25 cellular contexts compared by ENCODE assay signal in genomic region chr18:75321431-75321830, GRCh38.
DNase-seq lines count a peak whose midpoint lies in the region; ATAC-seq and TF ChIP-seq lines count a peak whose summit lies in the region.
"Had no signal": no experiment of that assay in that cellular context is flagged by ENCODE, and none has a peak within 500 bp of the region (broad histone marks: within the 10 kb centered on the region; RNA-seq: fewer than 3 reads in every experiment).

No MANE protein-coding gene starts in this region.

- no peak overlapping the region for H3K4me2 ChIP-seq in neuronal stem cell (ENCODE audit: insufficient read depth, low read length, poor library complexity, severe bottlenecking)
- H3K4me2 ChIP-seq: A549; BLaER1 treated with 17β-estradiol and CSF1 and Interleukin-3, amounts not matched to agents 10 nM and 100 nM had no signal

- H3K4me3 ChIP-seq in Panc1 (ENCODE audit: low read depth in 2 of 2, low read length in 2 of 2) (no peak overlapping the region), esophagus muscularis mucosa (no peak overlapping the region), neuronal stem cell (ENCODE audit: low read length in 2 of 2) (no peak overlapping the region)
- H3K4me3 ChIP-seq: A549; BLaER1 treated with 17β-estradiol and CSF1 and Interleukin-3, amounts not matched to agents 10 nM and 100 nM; GM12878 had no signal

- H2BK120ac ChIP-seq in neuronal stem cell (ENCODE audit: low read depth, low read length) = no peak overlapping the region

- H3K14ac ChIP-seq in neuronal stem cell (ENCODE audit: low read length) = no peak overlapping the region

- H4K91ac ChIP-seq in neuronal stem cell (ENCODE audit: low read depth, low read length, poor library complexity) = no peak overlapping the region

- H3K4ac ChIP-seq in neuronal stem cell (ENCODE audit: low read length) = no peak overlapping the region

- 96% methylated on average over 5 of the region's 6 CpGs for WGBS in esophagus muscularis mucosa
- no CpG with 5 or more reads among the region's 6 CpGs for WGBS in neuronal stem cell (ENCODE audit: extremely low coverage in 2 of 2, insufficient read length in 2 of 2, insufficient replicate concordance in 1 of 2), 2 donors

- H3K9me3 Mint-ChIP-seq in immature natural killer cell = peaks cover 6 to 14% (median 10%) of the 10 kb centered on the region in 6 donors
- H3K9me3 Mint-ChIP-seq in activated T-cell treated with anti-CD3 and anti-CD28 coated beads, Interleukin-2, amount 50 U/mL, for 72 hours = peaks cover 4 to 6% of the 10 kb centered on the region in 2 donors

- DNase-seq in Panc1 (ENCODE audit: low read depth, low spot score) = no peak
- peak; percentile 82 for DNase-seq in esophagus muscularis mucosa (ENCODE audit: extremely low spot score)
- DNase-seq in neuronal stem cell (ENCODE audit: low spot score) = no peak
- no peak for DNase-seq in immature natural killer cell
- DNase-seq in pons (ENCODE audit: low spot score) = no peak
- DNase-seq in activated T-cell treated with anti-CD3 and anti-CD28 coated beads, Interleukin-2, amount 50 U/mL, for 72 hours = no peak
- DNase-seq: AML-193; CD4-positive, alpha-beta memory T cell; CD4-positive, CD25-positive, alpha-beta regulatory T cell; CD8-positive, alpha-beta memory T cell; COR-L47; DMS 273 treated with DMSO at 0.1 percent for 48 hours; DMS153; DMS53; DMS79; DND-41; EL; GDM1 had no signal

- peak overlapping the region; percentile 75 for H3K23ac ChIP-seq in neuronal stem cell (ENCODE audit: low read depth, low read length, poor library complexity)

- H3K79me1 ChIP-seq in neuronal stem cell (ENCODE audit: low read depth, low read length) = no peaks in the 10 kb centered on the region

- no peak overlapping the region for H2BK12ac ChIP-seq in neuronal stem cell (ENCODE audit: low read length)

- intact Hi-C loops in Panc1 (cut with micrococcal nuclease; ENCODE audit: unreplicated experiment) (no loop called here), esophagus muscularis mucosa (cut with DNase I) (no loop called here)

- H3K4me1 ChIP-seq in Panc1 (ENCODE audit: control insufficient read depth, insufficient read depth, low read length) = no peaks in the 10 kb centered on the region
- peaks cover 0 to 9% (median 4%) of the 10 kb centered on the region in 4 donors for H3K4me1 ChIP-seq in esophagus muscularis mucosa
- no peaks in the 10 kb centered on the region for H3K4me1 ChIP-seq in neuronal stem cell (ENCODE audit: control insufficient read depth in 2 of 2, insufficient read depth in 1 of 2, low read depth in 1 of 2, low read length in 2 of 2)
- H3K4me1 ChIP-seq: A549; BLaER1 treated with 17β-estradiol and CSF1 and Interleukin-3, amounts not matched to agents 10 nM and 100 nM had no signal

- 0 out of 2 replicates have a peak, but pooled peaks have one; percentile 27 for ATAC-seq in Panc1
- no peak for ATAC-seq in activated T-cell treated with anti-CD3 and anti-CD28 coated beads, Interleukin-2, amount 50 U/mL, for 72 hours (replicated peaks in 1 of 2)
- ATAC-seq: A549, GM12878 had no signal

- H2AK5ac ChIP-seq in neuronal stem cell (ENCODE audit: low read depth, low read length) = no peak overlapping the region

- TF ChIP-seq CTCF in C4-2B (conservative IDR thresholded peaks at IDR 0.05) (no peak), Panc1 (IDR thresholded peaks at IDR 0.05) (no peak), esophagus muscularis mucosa (IDR thresholded peaks at IDR 0.05) (no peak)

- in situ Hi-C loops in Panc1 (cut with HindIII; ENCODE audit: low pct_unique_long_range_greater_than_20kb, low sequenced_read_pairs) = no loop called here

- peak overlapping the region; percentile 87 for H3K27ac ChIP-seq in C4-2B
- H3K27ac ChIP-seq in Panc1 (ENCODE audit: low read length) = no peak overlapping the region
- H3K27ac ChIP-seq in esophagus muscularis mucosa (replicated peaks in 1 of 4) = no peak overlapping the region
- H3K27ac ChIP-seq in neuronal stem cell (replicated peaks; ENCODE audit: low read length) = no peak overlapping the region
- H3K27ac ChIP-seq: 22Rv1; A549; BLaER1 treated with 17β-estradiol and CSF1 and Interleukin-3, amounts not matched to agents 10 nM and 100 nM had no signal

- H3K18ac ChIP-seq in neuronal stem cell (ENCODE audit: low read length) = no peak overlapping the region

- H2BK5ac ChIP-seq in neuronal stem cell (ENCODE audit: low read length) = peak overlapping the region; percentile 42

- H3K9me3 ChIP-seq in Panc1 (ENCODE audit: control insufficient read depth, insufficient read depth, low read depth, low read length) (peaks cover 15% of the 10 kb centered on the region), esophagus muscularis mucosa (peaks cover 0 to 3% (median 0%) of the 10 kb centered on the region in 4 donors), neuronal stem cell (replicated peaks in 1 of 2; ENCODE audit: control insufficient read depth in 2 of 2, insufficient read depth in 1 of 2, low read depth in 1 of 2, low read length in 2 of 2) (no peaks in the 10 kb centered on the region)

- peaks cover 0 to 7% (median 3%) of the 10 kb centered on the region in 3 donors for H3K27me3 Mint-ChIP-seq in immature natural killer cell (ENCODE audit: low read depth in 3 of 3)
- peaks cover 5% of the 10 kb centered on the region for H3K27me3 Mint-ChIP-seq in activated T-cell treated with anti-CD3 and anti-CD28 coated beads, Interleukin-2, amount 50 U/mL, for 72 hours (ENCODE audit: low read depth)

- POLR2A ChIA-PET in Panc1 (lab: Charles Lee) = no interaction called here

- no peak overlapping the region for H4K8ac ChIP-seq in neuronal stem cell (ENCODE audit: low read depth, low read length)

- CTCF ChIA-PET in Panc1 (lab: Charles Lee) = no interaction called here

- H3K4me3 Mint-ChIP-seq in immature natural killer cell = no peak overlapping the region
- H3K4me3 Mint-ChIP-seq in activated T-cell treated with anti-CD3 and anti-CD28 coated beads, Interleukin-2, amount 50 U/mL, for 72 hours = no peak overlapping the region
- H3K4me3 Mint-ChIP-seq: B cell; CD14-positive monocyte; CD4-positive, alpha-beta memory T cell; CD4-positive, CD25-positive, alpha-beta regulatory T cell; CD8-positive, alpha-beta memory T cell had no signal

- no peak overlapping the region for H3K9ac ChIP-seq in neuronal stem cell (ENCODE audit: low read depth, low read length, poor library complexity)
- H3K9ac ChIP-seq: BLaER1 treated with 17β-estradiol and CSF1 and Interleukin-3, amounts not matched to agents 10 nM and 100 nM had no signal

- no peak overlapping the region for H2BK15ac ChIP-seq in neuronal stem cell (ENCODE audit: low read length)

- no TSS peak for BruUV-seq in Panc1 (replicated peaks; lab: Mats Ljungman, UMichigan)

- no peak for TF ChIP-seq EP300 in esophagus muscularis mucosa (IDR thresholded peaks at IDR 0.05)

- no peak overlapping the region for H3K27ac Mint-ChIP-seq in immature natural killer cell
- no peak overlapping the region for H3K27ac Mint-ChIP-seq in activated T-cell treated with anti-CD3 and anti-CD28 coated beads, Interleukin-2, amount 50 U/mL, for 72 hours
- H3K27ac Mint-ChIP-seq: B cell; CD4-positive, CD25-positive, alpha-beta regulatory T cell; CD8-positive, alpha-beta memory T cell had no signal

- no peak overlapping the region for H2AFZ ChIP-seq in neuronal stem cell (ENCODE audit: low read length)

- no peaks in the 10 kb centered on the region for H3K27me3 ChIP-seq in Panc1 (ENCODE audit: control insufficient read depth, insufficient read depth, low read length)
- H3K27me3 ChIP-seq in esophagus muscularis mucosa = no peaks in the 10 kb centered on the region
- peaks cover 0 to 3% (median 0%) of the 10 kb centered on the region in 3 experiments for H3K27me3 ChIP-seq in neuronal stem cell (ENCODE audit: control insufficient read depth in 3 of 3, insufficient read depth in 3 of 3, low read depth in 1 of 3, low read length in 3 of 3)
- H3K27me3 ChIP-seq: BLaER1 treated with 17β-estradiol and CSF1 and Interleukin-3, amounts not matched to agents 10 nM and 100 nM had no signal

- H3K36me3 Mint-ChIP-seq in immature natural killer cell = peaks cover 1 to 7% (median 4%) of the 10 kb centered on the region in 3 donors
- peaks cover 3 to 7% of the 10 kb centered on the region in 2 donors for H3K36me3 Mint-ChIP-seq in activated T-cell treated with anti-CD3 and anti-CD28 coated beads, Interleukin-2, amount 50 U/mL, for 72 hours (ENCODE audit: insufficient read depth in 2 of 2)
- H3K36me3 Mint-ChIP-seq: CD14-positive monocyte; CD4-positive, CD25-positive, alpha-beta regulatory T cell had no signal

- H3K4me1 Mint-ChIP-seq in immature natural killer cell = no peaks in the 10 kb centered on the region
- no peaks in the 10 kb centered on the region for H3K4me1 Mint-ChIP-seq in activated T-cell treated with anti-CD3 and anti-CD28 coated beads, Interleukin-2, amount 50 U/mL, for 72 hours (ENCODE audit: low read depth)
- H3K4me1 Mint-ChIP-seq: B cell; CD14-positive monocyte; CD4-positive, alpha-beta memory T cell; CD4-positive, CD25-positive, alpha-beta regulatory T cell; CD8-positive, alpha-beta memory T cell had no signal

- H3K36me3 ChIP-seq in Panc1 (ENCODE audit: control insufficient read depth, insufficient read depth, low read length) = no peaks in the 10 kb centered on the region
- H3K36me3 ChIP-seq in esophagus muscularis mucosa = no peaks in the 10 kb centered on the region
- no peaks in the 10 kb centered on the region for H3K36me3 ChIP-seq in neuronal stem cell (replicated peaks in 1 of 2; ENCODE audit: control insufficient read depth in 2 of 2, insufficient read depth in 2 of 2, low read length in 2 of 2)
- H3K36me3 ChIP-seq: BLaER1 treated with 17β-estradiol and CSF1 and Interleukin-3, amounts not matched to agents 10 nM and 100 nM had no signal

- no peak for TF ChIP-seq POLR2A in esophagus muscularis mucosa (IDR thresholded peaks at IDR 0.05; ENCODE audit: low read depth)
